Comparison of ENCODE assay signal across 1 cellular context in genomic region chr11:101126551-101127347, GRCh38.
TF ChIP-seq lines count a peak whose summit lies in the region.

No MANE protein-coding gene starts in this region.

TF ChIP-seq in A549, 52 proteins besides CTCF, POLR2A, EP300 and RAD21 (continued from another document):
- no peak for TF ChIP-seq PBX3 (IDR thresholded peaks at IDR 0.05)
- no peak for TF ChIP-seq JUN (IDR thresholded peaks at IDR 0.05)
- TF ChIP-seq, protein P1, sequence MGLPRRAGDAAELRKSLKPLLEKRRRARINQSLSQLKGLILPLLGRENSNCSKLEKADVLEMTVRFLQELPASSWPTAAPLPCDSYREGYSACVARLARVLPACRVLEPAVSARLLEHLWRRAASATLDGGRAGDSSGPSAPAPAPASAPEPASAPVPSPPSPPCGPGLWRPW (IDR thresholded peaks at IDR 0.05) = no peak
- no peak for TF ChIP-seq PHF8 (IDR thresholded peaks at IDR 0.05; ENCODE audit: borderline replicate concordance, low read depth)
- TF ChIP-seq CBX2 (IDR thresholded peaks at IDR 0.05; ENCODE audit: borderline replicate concordance, low read depth) = no peak
- no peak for TF ChIP-seq FOXS1 (CRISPR knock-in tag; IDR thresholded peaks at IDR 0.05)
- TF ChIP-seq EHF (CRISPR knock-in tag; IDR thresholded peaks at IDR 0.05) = no peak
- peak; percentile 80; the same call in 1 of the 2 replicates for TF ChIP-seq CBX8 (IDR thresholded peaks at IDR 0.05)
- TF ChIP-seq GATA3 (IDR thresholded peaks at IDR 0.05; ENCODE audit: borderline replicate concordance) = no peak
- TF ChIP-seq ELK1 (IDR thresholded peaks at IDR 0.05; ENCODE audit: low read depth, low read length) = no peak
- no peak for TF ChIP-seq FOSB (CRISPR knock-in tag; IDR thresholded peaks at IDR 0.05)
